8 cellular contexts compared by ENCODE assay signal in genomic region chrX:155048997-155049619, GRCh38. TPM values are rescaled to one million over a fixed set of nuclear protein-coding genes. Genes with fewer than 3 reads are reported as not detected.
DNase-seq lines count a peak whose midpoint lies in the region; ATAC-seq, FAIRE-seq and TF ChIP-seq lines count a peak whose summit lies in the region.

No MANE protein-coding gene starts in this region.

- TF ChIP-seq POLR2A in A549 (IDR thresholded peaks at IDR 0.05; ENCODE audit: low read length) = no peak

- H3K36me3 Mint-ChIP-seq in activated T-helper 1 cell treated with anti-CD3 and anti-CD28 coated beads, Interleukin-12 subunit alpha, Interleukin-12 subunit beta, Interleukin-2, Interleukin-4 antibody, amounts not matched to agents 30 ng/mL and 10 ng/mL and 1 ng/mL, durations not matched to agents 14 hours and 24 hours and 36 hours (ENCODE audit: low read depth) = peaks cover 20% of the 10 kb centered on the region

- POLR2A ChIA-PET in A549 (lab: Yijun Ruan, JAX) (interaction anchor here (0.7 kb wide), 1 partner anchor 22 kb away, joined by 3 read pairs; the partner anchor contains the start of gene FUNDC2), GM10248 (lab: Yijun Ruan, JAX) (no interaction called here)

- DNase-seq in A549 (ENCODE audit: low read depth in 1 of 2, low spot score in 1 of 2) (peak; percentile 27 to 75), GM10248 (ENCODE audit: extremely low spot score) (no peak), NCI-H510A treated with DMSO at 0.1 percent for 48 hours (lab: John Stamatoyannopoulos, UW) (peak; percentile 1), head of caudate nucleus (peak in 40 of 42 donors; percentile 11 to 80 (median 55)), retina (peak; percentile 10), NCI-H2029 treated with DMSO at 0.1 percent for 48 hours (lab: John Stamatoyannopoulos, UW) (no peak)
- peak; percentile 13 for DNase-seq in activated T-helper 1 cell treated with anti-CD3 and anti-CD28 coated beads, Interleukin-12 subunit alpha, Interleukin-12 subunit beta, Interleukin-2, Interleukin-4 antibody, amounts not matched to agents 30 ng/mL and 10 ng/mL and 1 ng/mL, durations not matched to agents 14 hours and 24 hours and 36 hours (ENCODE audit: low spot score)

- ATAC-seq in A549 (peak; percentile 80 to 93), HG03045 (IDR thresholded peaks at IDR 0.05; ENCODE audit: unreplicated experiment) (no peak)

- 41% methylated on average over 9 of the region's 9 CpGs for WGBS in A549 (ENCODE audit: missing lambda C conversion rate)

- FAIRE-seq in A549 (lab: Jason Lieb, UNC) = no peak

- peaks cover 1% of the 10 kb centered on the region for H3K27me3 Mint-ChIP-seq in activated T-helper 1 cell treated with anti-CD3 and anti-CD28 coated beads, Interleukin-12 subunit alpha, Interleukin-12 subunit beta, Interleukin-2, Interleukin-4 antibody, amounts not matched to agents 30 ng/mL and 10 ng/mL and 1 ng/mL, durations not matched to agents 14 hours and 24 hours and 36 hours (ENCODE audit: insufficient read depth)

- H3K4me3 ChIP-seq in A549 = no peak overlapping the region

- TF ChIP-seq CTCF in A549 (IDR thresholded peaks at IDR 0.05) (peak; percentile 51), GM10248 (IDR thresholded peaks at IDR 0.05; ENCODE audit: control extremely low read depth, extremely low read depth, low read depth, missing control alignments) (peak; percentile 55)

- intact Hi-C loops in activated T-helper 1 cell treated with anti-CD3 and anti-CD28 coated beads, Interleukin-12 subunit alpha, Interleukin-12 subunit beta, Interleukin-2, Interleukin-4 antibody, amounts not matched to agents 30 ng/mL and 10 ng/mL and 1 ng/mL, durations not matched to agents 14 hours and 24 hours and 36 hours (cut with micrococcal nuclease) = no loop called here
- intact Hi-C loops in head of caudate nucleus (cut with DNase I) = no loop called here

- no peak overlapping the region for H3K4me3 Mint-ChIP-seq in activated T-helper 1 cell treated with anti-CD3 and anti-CD28 coated beads, Interleukin-12 subunit alpha, Interleukin-12 subunit beta, Interleukin-2, Interleukin-4 antibody, amounts not matched to agents 30 ng/mL and 10 ng/mL and 1 ng/mL, durations not matched to agents 14 hours and 24 hours and 36 hours

- H3K27ac Mint-ChIP-seq in activated T-helper 1 cell treated with anti-CD3 and anti-CD28 coated beads, Interleukin-12 subunit alpha, Interleukin-12 subunit beta, Interleukin-2, Interleukin-4 antibody, amounts not matched to agents 30 ng/mL and 10 ng/mL and 1 ng/mL, durations not matched to agents 14 hours and 24 hours and 36 hours = no peak overlapping the region

- CTCF ChIA-PET in A549 (lab: Yijun Ruan, JAX) (interaction anchor here (0.7 to 1.5 kb wide), 3 partner anchors 13 to 69 kb away, joined by 3 to 5 read pairs (median 3); partner anchors contain the start of gene FUNDC2), GM10248 (lab: Yijun Ruan, JAX) (interaction anchor here (1.0 to 1.6 kb wide), 6 partner anchors 8 to 63 kb away, joined by 3 to 4 read pairs (median 3); no protein-coding TSS in a partner anchor)

- peak; percentile 26 to 48; a peak in 2 of 5 replicates for TF ChIP-seq RAD21 in A549 (conservative IDR thresholded peaks at IDR 0.05 in 1 of 2, IDR thresholded peaks at IDR 0.05 in 1 of 2)

- peaks cover 30% of the 10 kb centered on the region for H3K4me1 ChIP-seq in A549

- H3K9me3 Mint-ChIP-seq in activated T-helper 1 cell treated with anti-CD3 and anti-CD28 coated beads, Interleukin-12 subunit alpha, Interleukin-12 subunit beta, Interleukin-2, Interleukin-4 antibody, amounts not matched to agents 30 ng/mL and 10 ng/mL and 1 ng/mL, durations not matched to agents 14 hours and 24 hours and 36 hours = no peaks in the 10 kb centered on the region

- H3K4me2 ChIP-seq in A549 = no peak overlapping the region; the same call in 2 of the 3 replicates

- H3K27ac ChIP-seq in A549 = no peak overlapping the region

- no peak for TF ChIP-seq EP300 in A549 (IDR thresholded peaks at IDR 0.05)

- H3K9me3 ChIP-seq in A549 = no peaks in the 10 kb centered on the region

- H3K4me1 Mint-ChIP-seq in activated T-helper 1 cell treated with anti-CD3 and anti-CD28 coated beads, Interleukin-12 subunit alpha, Interleukin-12 subunit beta, Interleukin-2, Interleukin-4 antibody, amounts not matched to agents 30 ng/mL and 10 ng/mL and 1 ng/mL, durations not matched to agents 14 hours and 24 hours and 36 hours (ENCODE audit: low read depth) = peaks cover 13% of the 10 kb centered on the region

TF ChIP-seq in A549, 52 proteins besides CTCF, POLR2A, EP300 and RAD21 (continues in another document):
- TF ChIP-seq NFE2L2 (conservative IDR thresholded peaks at IDR 0.05; ENCODE audit: low read length) = no peak
- no peak for TF ChIP-seq ZNF302 (CRISPR knock-in tag; IDR thresholded peaks at IDR 0.05)
- TF ChIP-seq BHLHE40 (IDR thresholded peaks at IDR 0.05; ENCODE audit: low read depth, low read length) = no peak
- no peak for TF ChIP-seq FOSB (CRISPR knock-in tag; IDR thresholded peaks at IDR 0.05)
- no peak for TF ChIP-seq CBX2 (IDR thresholded peaks at IDR 0.05; ENCODE audit: borderline replicate concordance, low read depth)
- no peak for TF ChIP-seq USF2 (IDR thresholded peaks at IDR 0.05)
- no peak for TF ChIP-seq CHD2 (IDR thresholded peaks at IDR 0.05; ENCODE audit: low read length, partially characterized antibody)
- TF ChIP-seq MAFK (IDR thresholded peaks at IDR 0.05; ENCODE audit: partially characterized antibody) = no peak
- TF ChIP-seq RFX5 (IDR thresholded peaks at IDR 0.05) = no peak
- TF ChIP-seq HES2 (IDR thresholded peaks at IDR 0.05) = no peak

RNA-seq across cellular contexts. Expression of gene CMC4, which starts 21.8 kb away (rescaled TPM):
- 16.7 and 16.9 TPM in 2 replicates for polyA plus RNA-seq in A549 (2011; rRNA removed)
- 9.3 and 10.8 TPM in 2 replicates for polyA plus RNA-seq in A549 (2012; cell fraction: cytosol; rRNA removed)
- 3.9 and 6.1 TPM in 2 replicates for polyA plus RNA-seq in A549 (2012; cell fraction: nucleus; rRNA removed)
- 12.8 to 15.1 TPM (median 14.4 TPM) in 3 replicates for polyA plus RNA-seq in A549 (2017; fragmentation: RNase III; extraction: RNeasy Plus Mini Kit Qiagen cat#74134 plus additional on column Dnase treatment)
- polyA minus RNA-seq in A549 (2011; rRNA and poly(A)+ RNA removed) = 2.7 and 3.2 TPM in 2 replicates
- 1.3 and 3.0 TPM in 2 replicates for total RNA-seq in activated T-helper 1 cell treated with anti-CD3 and anti-CD28 coated beads, Interleukin-12 subunit alpha, Interleukin-12 subunit beta, Interleukin-2, Interleukin-4 antibody, amounts not matched to agents 30 ng/mL and 10 ng/mL and 1 ng/mL, durations not matched to agents 14 hours and 24 hours and 36 hours

RNA-seq across cellular contexts. Expression of gene MTCP1, which starts 21.8 kb away (rescaled TPM):
- 31.9 and 38.0 TPM in 2 replicates for polyA plus RNA-seq in A549 (2011; rRNA removed)
- polyA plus RNA-seq in A549 (2012; cell fraction: cytosol; rRNA removed) = 3.5 and 4.3 TPM in 2 replicates
- 5.7 and 5.8 TPM in 2 replicates for polyA plus RNA-seq in A549 (2012; cell fraction: nucleus; rRNA removed)
- polyA plus RNA-seq in A549 (2017; fragmentation: RNase III; extraction: RNeasy Plus Mini Kit Qiagen cat#74134 plus additional on column Dnase treatment) = 12.2 to 13.9 TPM (median 12.3 TPM) in 3 replicates
- 6.1 and 7.2 TPM in 2 replicates for polyA minus RNA-seq in A549 (2011; rRNA and poly(A)+ RNA removed)
- total RNA-seq in activated T-helper 1 cell treated with anti-CD3 and anti-CD28 coated beads, Interleukin-12 subunit alpha, Interleukin-12 subunit beta, Interleukin-2, Interleukin-4 antibody, amounts not matched to agents 30 ng/mL and 10 ng/mL and 1 ng/mL, durations not matched to agents 14 hours and 24 hours and 36 hours = 9.1 and 12.7 TPM in 2 replicates

RNA-seq across cellular contexts. Expression of gene BRCC3, which starts 22.2 kb away (rescaled TPM):
- polyA plus RNA-seq in A549 (2011; rRNA removed) (37.3 and 42.0 TPM in 2 replicates), A549 (2017; fragmentation: RNase III; extraction: RNeasy Plus Mini Kit Qiagen cat#74134 plus additional on column Dnase treatment) (42.9 to 44.1 TPM (median 43.3 TPM) in 3 replicates)
- 20.7 and 23.5 TPM in 2 replicates for polyA plus RNA-seq in A549 (2012; cell fraction: cytosol; rRNA removed)
- polyA plus RNA-seq in A549 (2012; cell fraction: nucleus; rRNA removed) = 6.3 and 9.1 TPM in 2 replicates
- 23.3 and 26.3 TPM in 2 replicates for polyA minus RNA-seq in A549 (2011; rRNA and poly(A)+ RNA removed)
- 28.9 and 30.5 TPM in 2 replicates for total RNA-seq in activated T-helper 1 cell treated with anti-CD3 and anti-CD28 coated beads, Interleukin-12 subunit alpha, Interleukin-12 subunit beta, Interleukin-2, Interleukin-4 antibody, amounts not matched to agents 30 ng/mL and 10 ng/mL and 1 ng/mL, durations not matched to agents 14 hours and 24 hours and 36 hours

RNA-seq across cellular contexts. Expression of gene FUNDC2, which starts 22.5 kb away (rescaled TPM):
- polyA plus RNA-seq in A549 (2011; rRNA removed) (159 and 190 TPM in 2 replicates), A549 (2017; fragmentation: RNase III; extraction: RNeasy Plus Mini Kit Qiagen cat#74134 plus additional on column Dnase treatment) (63.5 to 73.0 TPM (median 66.5 TPM) in 3 replicates)
- 69.8 and 74.5 TPM in 2 replicates for polyA plus RNA-seq in A549 (2012; cell fraction: cytosol; rRNA removed)
- 17.1 and 30.8 TPM in 2 replicates for polyA plus RNA-seq in A549 (2012; cell fraction: nucleus; rRNA removed)
- polyA minus RNA-seq in A549 (2011; rRNA and poly(A)+ RNA removed) = 41.3 and 45.5 TPM in 2 replicates
- 74.1 and 79.1 TPM in 2 replicates for total RNA-seq in activated T-helper 1 cell treated with anti-CD3 and anti-CD28 coated beads, Interleukin-12 subunit alpha, Interleukin-12 subunit beta, Interleukin-2, Interleukin-4 antibody, amounts not matched to agents 30 ng/mL and 10 ng/mL and 1 ng/mL, durations not matched to agents 14 hours and 24 hours and 36 hours

RNA-seq across cellular contexts. Expression of gene F8, which starts 26.6 kb away (rescaled TPM):
- 6.4 and 6.9 TPM in 2 replicates for polyA plus RNA-seq in A549 (2011; rRNA removed)
- 1.4 and 1.7 TPM in 2 replicates for polyA plus RNA-seq in A549 (2012; cell fraction: cytosol; rRNA removed)
- polyA plus RNA-seq in A549 (2012; cell fraction: nucleus; rRNA removed) = 0.62 and 0.71 TPM in 2 replicates
- polyA plus RNA-seq in A549 (2017; fragmentation: RNase III; extraction: RNeasy Plus Mini Kit Qiagen cat#74134 plus additional on column Dnase treatment) = 4.3 to 6.1 TPM (median 4.7 TPM) in 3 replicates
- 2.9 and 4.5 TPM in 2 replicates for polyA minus RNA-seq in A549 (2011; rRNA and poly(A)+ RNA removed)
- total RNA-seq in activated T-helper 1 cell treated with anti-CD3 and anti-CD28 coated beads, Interleukin-12 subunit alpha, Interleukin-12 subunit beta, Interleukin-2, Interleukin-4 antibody, amounts not matched to agents 30 ng/mL and 10 ng/mL and 1 ng/mL, durations not matched to agents 14 hours and 24 hours and 36 hours = 2.7 and 2.9 TPM in 2 replicates

Comparison
In these comparisons a context has a peak if more than half of its experiments do, and no peak if none do; other contexts are left out.
1. DNase-seq: peak in A549 (2 of 2), NCI-H510A treated with DMSO at 0.1 percent for 48 hours (single experiment), activated T-helper 1 cell treated with anti-CD3 and anti-CD28 coated beads, Interleukin-12 subunit alpha, Interleukin-12 subunit beta, Interleukin-2, Interleukin-4 antibody, amounts not matched to agents 30 ng/mL and 10 ng/mL and 1 ng/mL, durations not matched to agents 14 hours and 24 hours and 36 hours (single experiment), head of caudate nucleus (40 of 42) and retina (single experiment); none in GM10248 (single experiment) and NCI-H2029 treated with DMSO at 0.1 percent for 48 hours (single experiment).